ENCODE assay signal across 7 cellular contexts in the genomic region with DNA sequence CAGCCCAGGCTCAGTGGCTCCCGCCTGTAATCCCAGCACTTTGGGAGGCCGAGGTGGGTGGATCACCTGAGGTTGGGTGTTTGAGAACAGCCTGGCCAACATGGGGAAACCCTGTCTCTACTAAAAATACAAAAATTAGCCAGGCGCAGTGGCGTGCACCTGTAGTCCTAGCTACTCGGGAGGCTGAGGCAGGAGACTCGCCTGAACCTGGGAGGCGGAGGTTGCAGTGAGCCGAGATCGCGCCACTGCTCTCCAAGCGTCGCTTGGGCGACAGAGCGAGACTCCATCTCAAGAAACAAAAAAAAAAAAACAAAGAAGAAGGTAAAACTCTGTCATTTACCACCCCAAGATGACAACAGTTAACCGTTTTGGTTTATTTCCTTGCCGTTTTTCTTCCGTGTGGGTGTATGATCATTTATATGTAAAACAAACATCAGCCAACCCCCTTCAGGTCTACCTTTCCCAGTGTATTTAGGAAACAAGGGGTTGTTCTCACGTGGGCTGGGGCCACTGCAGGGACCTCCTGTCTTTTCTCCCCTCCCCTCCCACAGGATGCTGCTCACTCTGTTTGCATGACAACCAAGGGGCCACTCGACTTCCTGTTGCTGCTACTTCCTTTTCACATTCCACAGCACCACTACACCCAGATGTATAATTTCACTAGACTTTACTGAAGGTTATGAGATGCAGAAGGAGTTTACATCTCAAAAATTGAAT. TPM values are rescaled to one million over a fixed set of nuclear protein-coding genes. Genes with fewer than 3 reads are reported as not detected.
DNase-seq lines count a peak whose midpoint lies in the region; ATAC-seq and TF ChIP-seq lines count a peak whose summit lies in the region.

No MANE protein-coding gene starts in this region.

- H3K4me1 Mint-ChIP-seq in stimulated activated memory B cell treated with anti-CD40 and anti-IgM and Interleukin-4, amounts not matched to agents 10 μg/mL and 1 μg/mL and 100 μg/mL, for 72 hours = peaks cover 83% of the 10 kb centered on the region

- TF ChIP-seq CTCF in esophagus squamous epithelium (IDR thresholded peaks at IDR 0.05) = no peak

- ATAC-seq in GM19395 (IDR thresholded peaks at IDR 0.05; ENCODE audit: unreplicated experiment) (peak; percentile 86), HG03378 (IDR thresholded peaks at IDR 0.05; ENCODE audit: unreplicated experiment) (peak; percentile 50)
- peak; percentile 94 for ATAC-seq in stimulated activated memory B cell treated with anti-CD40 and anti-IgM and Interleukin-4, amounts not matched to agents 10 μg/mL and 1 μg/mL and 100 μg/mL, for 72 hours

- intact Hi-C loops in esophagus squamous epithelium (cut with DNase I) = no loop called here

- 67 to 73% methylated on average over 14 to 19 of the region's 19 CpGs for WGBS in esophagus squamous epithelium, 2 donors

- no peaks in the 10 kb centered on the region for H3K9me3 Mint-ChIP-seq in stimulated activated memory B cell treated with anti-CD40 and anti-IgM and Interleukin-4, amounts not matched to agents 10 μg/mL and 1 μg/mL and 100 μg/mL, for 72 hours

- peak in 1 of 4 donors; percentile 34 for TF ChIP-seq POLR2A in esophagus squamous epithelium (IDR thresholded peaks at IDR 0.05)

- H3K4me3 ChIP-seq in esophagus squamous epithelium = peak overlapping the region in 1 of 4 donors; percentile 12

- no peaks in the 10 kb centered on the region for H3K27me3 Mint-ChIP-seq in stimulated activated memory B cell treated with anti-CD40 and anti-IgM and Interleukin-4, amounts not matched to agents 10 μg/mL and 1 μg/mL and 100 μg/mL, for 72 hours

- peaks cover 0 to 11% (median 0%) of the 10 kb centered on the region in 3 donors for H3K4me1 ChIP-seq in esophagus squamous epithelium

- H3K9me3 ChIP-seq in esophagus squamous epithelium = no peaks in the 10 kb centered on the region

- H3K36me3 Mint-ChIP-seq in stimulated activated memory B cell treated with anti-CD40 and anti-IgM and Interleukin-4, amounts not matched to agents 10 μg/mL and 1 μg/mL and 100 μg/mL, for 72 hours = peaks cover 10% of the 10 kb centered on the region

- DNase-seq in activated CD4-positive, alpha-beta T cell treated with anti-CD3 and anti-CD28 coated beads for 1 hour = peak; percentile 57
- DNase-seq in esophagus squamous epithelium (lab: John Stamatoyannopoulos, UW) (peak; percentile 11), NCI-H1436 treated with DMSO at 0.1 percent for 48 hours (lab: John Stamatoyannopoulos, UW) (no peak), SW480 (ENCODE audit: low spot score) (no peak)

- peak overlapping the region; percentile 92 for H3K27ac Mint-ChIP-seq in stimulated activated memory B cell treated with anti-CD40 and anti-IgM and Interleukin-4, amounts not matched to agents 10 μg/mL and 1 μg/mL and 100 μg/mL, for 72 hours

- H3K27me3 ChIP-seq in esophagus squamous epithelium = no peaks in the 10 kb centered on the region

- H3K4me3 Mint-ChIP-seq in stimulated activated memory B cell treated with anti-CD40 and anti-IgM and Interleukin-4, amounts not matched to agents 10 μg/mL and 1 μg/mL and 100 μg/mL, for 72 hours = peak overlapping the region; percentile 67

- peak overlapping the region in 1 of 4 donors; percentile 29 for H3K27ac ChIP-seq in esophagus squamous epithelium

- peaks cover 0 to 27% (median 0%) of the 10 kb centered on the region in 3 donors for H3K36me3 ChIP-seq in esophagus squamous epithelium

RNA-seq across cellular contexts. Expression of gene TTC9, which starts 13.6 kb away (rescaled TPM):
- 10 to 100 TPM; 22.5 to 50.6 (median 32.5) TPM for total RNA-seq in esophagus squamous epithelium

RNA-seq across cellular contexts. Expression of gene MED6, which starts 54.8 kb away (rescaled TPM):
- total RNA-seq in esophagus squamous epithelium = 10 to 100 TPM; 19.1 to 37.1 (median 30.2) TPM

Comparison
In these comparisons a context has a peak if more than half of its experiments do, and no peak if none do; other contexts are left out.
1. DNase-seq: peak in activated CD4-positive, alpha-beta T cell treated with anti-CD3 and anti-CD28 coated beads for 1 hour (single experiment) and esophagus squamous epithelium (single experiment); none in NCI-H1436 treated with DMSO at 0.1 percent for 48 hours (single experiment) and SW480 (single experiment).
2. Peak in every context shown above with its lines, with median percentiles within 50 percentile points of each other: ATAC-seq.